Comparison of ENCODE assay signal across 8 cellular contexts in the genomic region with DNA sequence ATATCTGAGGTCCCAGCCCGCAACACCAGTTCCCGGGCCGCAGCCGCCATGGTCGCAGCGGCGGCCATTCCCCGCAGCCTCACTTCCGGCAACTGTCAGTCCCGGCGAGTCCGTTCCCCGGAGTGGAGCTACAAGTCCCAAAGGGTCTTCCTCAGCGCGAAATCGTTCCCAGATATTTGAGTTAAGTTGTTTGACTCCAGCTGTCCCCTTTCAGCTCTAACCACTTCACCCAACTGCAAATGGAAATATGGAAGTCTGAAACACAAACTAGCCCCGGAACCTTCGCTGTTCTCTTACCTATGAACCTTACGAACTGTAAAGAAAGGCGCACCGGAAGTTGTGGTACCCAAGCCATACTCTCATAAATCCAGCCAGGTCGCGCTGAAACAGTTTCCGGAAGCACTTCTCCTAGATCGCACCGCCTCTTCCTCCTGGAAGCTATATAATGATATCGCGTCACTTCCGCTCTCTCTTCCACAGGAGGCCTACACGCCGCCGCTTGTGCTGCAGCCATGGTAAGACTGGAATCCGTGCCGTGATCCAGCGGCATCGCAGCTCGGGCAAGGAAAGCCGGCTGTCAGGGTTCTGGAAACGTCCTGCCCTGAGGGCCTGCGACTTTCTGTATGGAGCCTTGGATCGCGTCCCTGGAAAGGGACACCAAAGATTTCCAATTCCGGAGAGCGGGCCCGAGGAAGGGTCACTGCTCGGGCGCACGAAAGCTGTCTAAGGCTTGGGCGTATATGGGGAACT. TPM values are rescaled to one million over a fixed set of nuclear protein-coding genes. Genes with fewer than 3 reads are reported as not detected.
A peak's percentile ranks its signal among the peaks of the same experiment; 100 is the strongest.
DNase-seq lines count a peak whose midpoint lies in the region; ATAC-seq, FAIRE-seq and TF ChIP-seq lines count a peak whose summit lies in the region.

A gene (plus strand): TSS at position 468 of the 750 bp plus-strand sequence. CDS start 45 bp downstream, at position 513.
A gene with protein sequence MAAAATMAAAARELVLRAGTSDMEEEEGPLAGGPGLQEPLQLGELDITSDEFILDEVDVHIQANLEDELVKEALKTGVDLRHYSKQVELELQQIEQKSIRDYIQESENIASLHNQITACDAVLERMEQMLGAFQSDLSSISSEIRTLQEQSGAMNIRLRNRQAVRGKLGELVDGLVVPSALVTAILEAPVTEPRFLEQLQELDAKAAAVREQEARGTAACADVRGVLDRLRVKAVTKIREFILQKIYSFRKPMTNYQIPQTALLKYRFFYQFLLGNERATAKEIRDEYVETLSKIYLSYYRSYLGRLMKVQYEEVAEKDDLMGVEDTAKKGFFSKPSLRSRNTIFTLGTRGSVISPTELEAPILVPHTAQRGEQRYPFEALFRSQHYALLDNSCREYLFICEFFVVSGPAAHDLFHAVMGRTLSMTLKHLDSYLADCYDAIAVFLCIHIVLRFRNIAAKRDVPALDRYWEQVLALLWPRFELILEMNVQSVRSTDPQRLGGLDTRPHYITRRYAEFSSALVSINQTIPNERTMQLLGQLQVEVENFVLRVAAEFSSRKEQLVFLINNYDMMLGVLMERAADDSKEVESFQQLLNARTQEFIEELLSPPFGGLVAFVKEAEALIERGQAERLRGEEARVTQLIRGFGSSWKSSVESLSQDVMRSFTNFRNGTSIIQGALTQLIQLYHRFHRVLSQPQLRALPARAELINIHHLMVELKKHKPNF (minus strand): TSS at position 269 of the 750 bp plus-strand sequence. CDS start 201 bp downstream, at position 68.

- no peaks in the 10 kb centered on the region for H3K27me3 ChIP-seq in adrenal gland
- no peaks in the 10 kb centered on the region for H3K27me3 ChIP-seq in heart right ventricle
- H3K27me3 ChIP-seq in upper lobe of right lung: no peaks in the 10 kb centered on the region

- H3K9me3 ChIP-seq in adrenal gland (replicated peaks in 1 of 3) (no peaks in the 10 kb centered on the region), heart right ventricle (no peaks in the 10 kb centered on the region), upper lobe of right lung (no peaks in the 10 kb centered on the region)

- TF ChIP-seq POLR2A in GM12892 (IDR thresholded peaks at IDR 0.05; ENCODE audit: low read depth, low read length) (peak; percentile 100), adrenal gland (IDR thresholded peaks at IDR 0.05) (peak; percentile 83 to 95)

- intact Hi-C loops in adrenal gland (cut with DNase I) (no loop called here), heart right ventricle (cut with DNase I) (loop anchor here in 2 of 10 donors (1.0 to 2.0 kb wide), 2 partner anchors 28 to 45 kb away; a partner anchor contains a TSS), posterior vena cava (cut with DNase I) (no loop called here), upper lobe of right lung (cut with DNase I) (no loop called here)

- DNase-seq in GM12892 (ENCODE audit: insufficient read length): peak; percentile 70
- peak; percentile 98 for DNase-seq in NCI-H146 (lab: John Stamatoyannopoulos, UW)
- peak; percentile 83 to 98 (median 90) for DNase-seq in T-helper 1 cell
- DNase-seq in adrenal gland: peak; percentile 93 to 99 (median 97)
- DNase-seq in heart right ventricle: peak; percentile 83 to 96
- DNase-seq in posterior vena cava (ENCODE audit: low spot score): peak; percentile 97
- DNase-seq in upper lobe of right lung: peak; percentile 91

- H3K36me3 ChIP-seq in adrenal gland (replicated peaks in 1 of 2) (peaks cover 0 to 60% of the 10 kb centered on the region in 2 donors), heart right ventricle (peaks cover 0 to 73% (median 43%) of the 10 kb centered on the region in 9 donors), upper lobe of right lung (peaks cover 62% of the 10 kb centered on the region)

- no peak for TF ChIP-seq CTCF in adrenal gland (IDR thresholded peaks at IDR 0.05)
- TF ChIP-seq CTCF in heart right ventricle (IDR thresholded peaks at IDR 0.05): no peak
- TF ChIP-seq CTCF in upper lobe of right lung (IDR thresholded peaks at IDR 0.05): no peak

- H3K27ac ChIP-seq in adrenal gland (peak within 1 kb of the TSS; percentile 75 to 98 (median 92)), heart right ventricle (peak within 1 kb of the TSS; percentile 87 to 98 (median 93)), upper lobe of right lung (peak within 1 kb of the TSS; percentile 93)

- peaks cover 22 to 58% of the 10 kb centered on the region in 2 donors for H3K4me1 ChIP-seq in adrenal gland (replicated peaks in 1 of 2)
- H3K4me1 ChIP-seq in heart right ventricle: peaks cover 10 to 63% (median 53%) of the 10 kb centered on the region in 9 donors
- peaks cover 52% of the 10 kb centered on the region for H3K4me1 ChIP-seq in upper lobe of right lung

- peak; percentile 95 for FAIRE-seq in GM12892 (lab: Jason Lieb, UNC)

- H3K4me3 ChIP-seq in adrenal gland (peak within 1 kb of the TSS; percentile 59 to 94 (median 85)), heart right ventricle (peak within 1 kb of the TSS; percentile 70 to 88 (median 80)), upper lobe of right lung (peak within 1 kb of the TSS; percentile 75)

- ATAC-seq in HG02852 (IDR thresholded peaks at IDR 0.05; ENCODE audit: unreplicated experiment) (peak; percentile 70), heart right ventricle (peak; percentile 94 to 98 (median 98)), upper lobe of right lung (peak; percentile 93)

- WGBS in adrenal gland, 4 donors: 0 to 1% (median 1%) methylated on average over 36 to 49 of the region's 49 CpGs
- WGBS in heart right ventricle, 2 donors: 1% methylated on average over 49 of the region's 49 CpGs

RNA-seq across cellular contexts. Expression of the first gene that starts in this region (rescaled TPM):
- 14,102 TPM for polyA plus RNA-seq in GM12892 (2012; ENCODE audit: missing spikeins)
- total RNA-seq in adrenal gland (1,000 to 10,000 TPM; 1,323 to 2,333 (median 2,032) TPM), heart right ventricle (1,000 to 10,000 TPM in 3 of 10 donors, 100 to 1,000 TPM in 7; 767 to 1,326 (median 860) TPM), posterior vena cava (1,000 to 10,000 TPM; 1,709 to 1,844 TPM), upper lobe of right lung (1,687 TPM)
- polyA plus RNA-seq in adrenal gland (1,000 to 10,000 TPM; 1,797 to 8,448 (median 4,417) TPM), heart right ventricle (1,000 to 10,000 TPM; 2,826 to 4,398 TPM)

RNA-seq across cellular contexts. Expression of the second gene that starts in this region (rescaled TPM):
- polyA plus RNA-seq in GM12892 (2012; ENCODE audit: missing spikeins): 32.4 TPM
- total RNA-seq in adrenal gland: 10 to 100 TPM; 21.9 to 87.0 (median 63.5) TPM
- polyA plus RNA-seq in adrenal gland: 100 to 1,000 TPM in 2 of 3 donors, 10 to 100 TPM in 1; 59.9 to 115 (median 106) TPM
- 10 to 100 TPM; 29.8 to 41.6 (median 35.9) TPM for total RNA-seq in heart right ventricle
- polyA plus RNA-seq in heart right ventricle: 10 to 100 TPM; 25.2 to 45.7 TPM
- 10 to 100 TPM; 27.8 to 44.0 TPM for total RNA-seq in posterior vena cava
- 47.5 TPM for total RNA-seq in upper lobe of right lung

Comparison
In these comparisons a context has a peak if more than half of its experiments do, and no peak if none do; other contexts are left out.
1. Peak in every context shown above with its lines: DNase-seq, ATAC-seq, H3K4me3 ChIP-seq and H3K27ac ChIP-seq.